Comparison of ENCODE assay signal across 8 cellular contexts in the genomic region with DNA sequence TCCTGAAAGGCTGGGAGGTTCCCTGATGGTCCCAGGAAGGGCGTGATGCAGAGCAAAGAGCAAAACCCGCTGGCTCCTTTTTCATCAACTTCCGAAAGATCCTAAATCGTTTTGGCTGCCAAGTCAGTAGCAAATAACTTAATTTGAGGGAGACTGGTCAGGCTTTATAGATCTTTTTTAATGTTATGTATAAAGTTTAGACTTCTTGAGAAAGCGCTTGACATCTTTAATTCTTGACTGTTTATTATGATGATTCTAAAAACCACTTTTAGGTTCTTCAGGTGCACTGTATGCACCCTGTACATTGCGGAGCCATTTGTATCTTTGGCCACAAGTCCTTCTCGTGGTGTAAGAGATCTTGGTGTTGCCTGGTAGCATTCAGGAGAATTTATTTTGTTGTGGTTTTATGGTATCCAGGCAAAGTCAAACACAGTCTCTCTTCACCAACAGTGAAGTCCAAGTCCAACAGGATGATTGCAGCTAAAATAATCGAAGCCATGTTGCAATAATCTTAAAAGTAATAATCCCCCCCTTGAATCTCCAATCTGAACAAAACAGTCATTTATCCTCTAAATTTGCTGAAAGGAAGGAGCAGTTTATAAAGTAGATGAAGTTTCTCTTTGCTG. TPM values are rescaled to one million over a fixed set of nuclear protein-coding genes. Genes with fewer than 3 reads are reported as not detected.
DNase-seq lines count a peak whose midpoint lies in the region; ATAC-seq and TF ChIP-seq lines count a peak whose summit lies in the region.

No MANE protein-coding gene starts in this region.

- TF ChIP-seq CTCF in brain microvascular endothelial cell (IDR thresholded peaks at IDR 0.05; ENCODE audit: low read depth, low read length, missing control alignments) (no peak), left lung (IDR thresholded peaks at IDR 0.05) (no peak), GM10266 (IDR thresholded peaks at IDR 0.05; ENCODE audit: control insufficient read depth, insufficient read depth, low read depth, missing control alignments) (no peak)

- DNase-seq in brain microvascular endothelial cell (no peak), left lung (no peak), GM10266 (ENCODE audit: extremely low spot score) (no peak), substantia nigra (lab: John Stamatoyannopoulos, UW) (no peak), T-helper 2 cell (no peak)
- DNase-seq in stimulated activated naive B cell treated with anti-CD40 and anti-IgM and Interleukin-4, amounts not matched to agents 10 μg/mL and 1 μg/mL and 100 μg/mL, for 72 hours, result no peak

- H3K36me3 ChIP-seq in HUES64 (ENCODE audit: insufficient read depth, low read length) (no peaks in the 10 kb centered on the region), brain microvascular endothelial cell (replicated peaks) (no peaks in the 10 kb centered on the region), left lung (no peaks in the 10 kb centered on the region)

- 49% methylated on average over 8 of the region's 8 CpGs for WGBS in HUES64

- H3K4me1 ChIP-seq in HUES64 (ENCODE audit: insufficient read depth, low read length) (0 out of 2 replicates have a peak, but pooled peaks cover 4% of the 10 kb centered on the region), left lung (peaks cover 0 to 44% of the 10 kb centered on the region in 2 donors)

- peaks cover 29 to 38% of the 10 kb centered on the region in 2 donors for H3K27me3 Mint-ChIP-seq in stimulated activated naive B cell treated with anti-CD40 and anti-IgM and Interleukin-4, amounts not matched to agents 10 μg/mL and 1 μg/mL and 100 μg/mL, for 72 hours

- H3K9ac ChIP-seq in HUES64 (ENCODE audit: low read depth, low read length), result no peak overlapping the region

- H3K4me3 ChIP-seq in HUES64 (ENCODE audit: low read length) (peak overlapping the region; percentile 60), brain microvascular endothelial cell (ENCODE audit: low read depth, low read length) (peak overlapping the region; percentile 68), left lung (peak overlapping the region; percentile 61 to 63)

- H3K27ac Mint-ChIP-seq in stimulated activated naive B cell treated with anti-CD40 and anti-IgM and Interleukin-4, amounts not matched to agents 10 μg/mL and 1 μg/mL and 100 μg/mL, for 72 hours, result no peak overlapping the region

- H3K27ac ChIP-seq in HUES64 (ENCODE audit: low read depth, low read length), result no peak overlapping the region
- no peak overlapping the region for H3K27ac ChIP-seq in brain microvascular endothelial cell
- peak overlapping the region in 1 of 2 donors; percentile 84 for H3K27ac ChIP-seq in left lung
- no peak overlapping the region for H3K27ac ChIP-seq in substantia nigra (ENCODE audit: low read depth, low read length, poor library complexity, severe bottlenecking)

- H3K4me3 Mint-ChIP-seq in stimulated activated naive B cell treated with anti-CD40 and anti-IgM and Interleukin-4, amounts not matched to agents 10 μg/mL and 1 μg/mL and 100 μg/mL, for 72 hours, result peak overlapping the region; percentile 18 to 56

- intact Hi-C loops in left lung (cut with DNase I), result no loop called here

- H3K4me1 Mint-ChIP-seq in stimulated activated naive B cell treated with anti-CD40 and anti-IgM and Interleukin-4, amounts not matched to agents 10 μg/mL and 1 μg/mL and 100 μg/mL, for 72 hours, result peaks cover 5 to 9% of the 10 kb centered on the region in 2 donors

- in situ Hi-C loops in brain microvascular endothelial cell (cut with HindIII; ENCODE audit: low pct_ligation_motif_present, low sequenced_read_pairs), result no loop called here

- no peaks in the 10 kb centered on the region for H3K36me3 Mint-ChIP-seq in stimulated activated naive B cell treated with anti-CD40 and anti-IgM and Interleukin-4, amounts not matched to agents 10 μg/mL and 1 μg/mL and 100 μg/mL, for 72 hours

- H3K9me3 ChIP-seq in HUES64 (ENCODE audit: insufficient read depth, low read depth, low read length) (no peaks in the 10 kb centered on the region), left lung (no peaks in the 10 kb centered on the region)

- ATAC-seq in left lung (no peak), HG03095 (IDR thresholded peaks at IDR 0.05; ENCODE audit: unreplicated experiment) (no peak)
- ATAC-seq in stimulated activated naive B cell treated with anti-CD40 and anti-IgM and Interleukin-4, amounts not matched to agents 10 μg/mL and 1 μg/mL and 100 μg/mL, for 72 hours (replicated peaks), result no peak

- H3K9me3 Mint-ChIP-seq in stimulated activated naive B cell treated with anti-CD40 and anti-IgM and Interleukin-4, amounts not matched to agents 10 μg/mL and 1 μg/mL and 100 μg/mL, for 72 hours, result no peaks in the 10 kb centered on the region

- H3K27me3 ChIP-seq in HUES64 (ENCODE audit: insufficient read depth, low read length), result peaks cover 53% of the 10 kb centered on the region
- no peaks in the 10 kb centered on the region for H3K27me3 ChIP-seq in brain microvascular endothelial cell (replicated peaks)
- H3K27me3 ChIP-seq in left lung, result peaks cover 0 to 18% of the 10 kb centered on the region in 2 donors

RNA-seq across cellular contexts. Expression of gene SYNE1, which starts 0.4 kb away (rescaled TPM):
- polyA plus RNA-seq in HUES64 (2013, experiment 1 of 2), result 2.9 TPM
- 2.3 TPM for polyA plus RNA-seq in HUES64 (2013, experiment 2 of 2)
- 100 to 1,000 TPM; 171 to 201 TPM for total RNA-seq in left lung
